Comparison of ENCODE assay signal across 20 cellular contexts in the genomic region with DNA sequence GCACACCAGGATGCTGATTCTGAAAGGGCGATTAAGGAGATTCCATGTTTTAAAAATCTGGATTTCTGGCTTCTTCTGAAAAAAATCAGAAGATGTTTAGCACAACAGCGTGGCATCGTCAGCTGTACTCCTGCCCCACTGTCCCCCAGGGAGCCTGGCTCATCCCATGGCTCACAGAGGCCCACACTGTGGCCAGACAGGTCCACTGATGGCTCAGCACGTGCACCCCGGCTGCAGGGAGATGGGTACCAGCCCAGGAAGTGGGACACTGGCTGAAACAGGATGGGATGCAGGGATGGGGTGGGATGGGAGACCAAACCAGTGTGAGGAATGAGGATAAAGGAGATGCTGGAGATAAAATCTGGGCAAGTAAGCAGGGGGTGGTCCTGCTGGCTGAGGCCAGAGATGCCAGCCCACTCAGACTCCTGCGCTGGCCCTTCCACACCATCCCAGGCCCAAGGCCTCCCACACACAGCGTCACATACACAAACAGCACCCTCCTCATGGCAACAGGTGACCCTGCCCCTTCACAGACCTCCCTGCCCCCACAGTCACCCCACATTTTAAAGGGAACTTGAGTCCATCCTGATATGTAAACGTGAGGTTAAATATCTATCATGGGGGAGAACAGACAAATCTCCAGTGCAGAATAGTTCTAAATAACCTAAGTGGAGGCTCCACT. TPM values are rescaled to one million over a fixed set of nuclear protein-coding genes. Genes with fewer than 3 reads are reported as not detected.
"Had no signal": no experiment of that assay in that cellular context is flagged by ENCODE, and none has a peak within 500 bp of the region (broad histone marks: within the 10 kb centered on the region; RNA-seq: fewer than 3 reads in every experiment).

No MANE protein-coding gene starts in this region.

- H3K27ac ChIP-seq: ascending aorta, breast epithelium, epithelial cell of prostate, gastrocnemius medialis, heart left ventricle, neural progenitor cell, ovary, testis, upper lobe of right lung had no signal

- DNase-seq: activated CD4-positive, alpha-beta T cell treated with anti-CD3 and anti-CD28 coated beads for 1 hour; dermis blood vessel endothelial cell; effector memory CD8-positive, alpha-beta T cell; gastrocnemius medialis; naive B cell; ovary; stimulated activated CD4-positive, alpha-beta T cell treated with anti-CD3 and anti-CD28 coated beads, Interleukin-1b, Interleukin-23, amount 100 ng/mL, for 48 hours; T-helper 1 cell; T1000; upper lobe of right lung had no signal

- H3K9me3 ChIP-seq: ascending aorta, breast epithelium, gastrocnemius medialis, heart left ventricle, ovary, testis, upper lobe of right lung had no signal

- H3K4me1 ChIP-seq: ascending aorta, breast epithelium, neural progenitor cell, testis, upper lobe of right lung had no signal

- H3K36me3 ChIP-seq: ascending aorta, breast epithelium, gastrocnemius medialis, heart left ventricle, neural progenitor cell, ovary, upper lobe of right lung had no signal

- ATAC-seq: effector memory CD8-positive, alpha-beta T cell; gastrocnemius medialis; heart left ventricle; stimulated activated naive CD8-positive, alpha-beta T cell treated with anti-CD3 and anti-CD28 coated beads, Interleukin-15, amount 100 ng/mL, for 72 hours; upper lobe of right lung had no signal

- H3K4me3 ChIP-seq: ascending aorta, breast epithelium, gastrocnemius medialis, heart left ventricle, neural progenitor cell, ovary, testis, upper lobe of right lung had no signal

- H3K27me3 ChIP-seq: ascending aorta, ovary, testis had no signal

RNA-seq across cellular contexts. Expression of a gene that starts 23.9 kb away (rescaled TPM):
- total RNA-seq: activated T-helper 1 cell treated with anti-CD3 and anti-CD28 coated beads, Interleukin-12 subunit alpha, Interleukin-12 subunit beta, Interleukin-2, Interleukin-4 antibody, amounts not matched to agents 30 ng/mL and 10 ng/mL and 1 ng/mL, durations not matched to agents 14 hours and 24 hours and 36 hours; lung microvascular endothelial cell; mononuclear cell had no signal
